14 cellular contexts compared by ENCODE assay signal in the genomic region with DNA sequence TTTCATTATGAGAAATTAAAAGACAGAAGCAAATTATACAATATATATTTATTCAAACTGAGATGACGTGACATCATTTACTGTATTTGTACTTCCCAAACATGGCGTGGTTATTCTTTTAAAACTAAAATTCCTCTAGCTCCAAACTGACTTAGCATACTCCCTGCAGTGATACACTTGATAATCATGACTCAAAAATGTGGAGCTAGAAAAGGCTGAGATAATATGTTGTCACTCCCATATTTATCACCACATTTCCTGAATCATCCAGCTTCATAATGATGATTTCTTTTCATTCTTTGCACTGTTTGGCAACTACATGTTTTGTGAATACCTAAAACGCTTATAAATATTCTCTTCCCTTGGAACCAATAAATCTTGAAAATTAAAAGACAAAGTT.
DNase-seq lines count a peak whose midpoint lies in the region; ATAC-seq and TF ChIP-seq lines count a peak whose summit lies in the region.
"Had no signal": no experiment of that assay in that cellular context is flagged by ENCODE, and none has a peak within 500 bp of the region (broad histone marks: within the 10 kb centered on the region; RNA-seq: fewer than 3 reads in every experiment).

No MANE protein-coding gene starts in this region.

- H3K36me3 ChIP-seq in BLaER1 (peaks cover 83% of the 10 kb centered on the region), fibroblast of lung (ENCODE audit: control insufficient read depth, insufficient read depth, low read length) (no peaks in the 10 kb centered on the region), skeletal muscle satellite cell (ENCODE audit: insufficient read depth, low read length) (no peaks in the 10 kb centered on the region)

- no peaks in the 10 kb centered on the region for H3K79me2 ChIP-seq in fibroblast of lung (ENCODE audit: control insufficient read depth, insufficient read depth, low read length)

- H4K20me1 ChIP-seq in BLaER1 (peaks cover 15% of the 10 kb centered on the region), fibroblast of lung (ENCODE audit: control insufficient read depth, extremely low read depth, insufficient read depth, low read length) (no peaks in the 10 kb centered on the region)

- H3K4me3 ChIP-seq in BLaER1 (no peak overlapping the region), fibroblast of lung (replicated peaks in 1 of 4; ENCODE audit: control extremely low read depth in 1 of 4, insufficient read depth in 1 of 4, low read depth in 3 of 4, low read length in 4 of 4) (no peak overlapping the region), skeletal muscle satellite cell (ENCODE audit: low read length) (no peak overlapping the region)
- H3K4me3 ChIP-seq: psoas muscle had no signal

- no peaks in the 10 kb centered on the region for H3K36me3 Mint-ChIP-seq in activated CD4-positive, alpha-beta T cell treated with anti-CD3 and anti-CD28 coated beads for 36 hours (ENCODE audit: low read depth)
- H3K36me3 Mint-ChIP-seq: naive thymus-derived CD8-positive, alpha-beta T cell had no signal

- H3K9ac ChIP-seq in BLaER1 (no peak overlapping the region), fibroblast of lung (ENCODE audit: insufficient read depth, low read length) (no peak overlapping the region), skeletal muscle satellite cell (ENCODE audit: low read depth, low read length) (peak overlapping the region; percentile 43)

- no peak overlapping the region for H2AFZ ChIP-seq in fibroblast of lung (ENCODE audit: low read length)

- H3K9me3 ChIP-seq in BLaER1 = no peaks in the 10 kb centered on the region
- no peaks in the 10 kb centered on the region for H3K9me3 ChIP-seq in fibroblast of lung (ENCODE audit: control insufficient read depth, insufficient read depth, low read depth, low read length)
- H3K9me3 ChIP-seq in skeletal muscle satellite cell (replicated peaks; ENCODE audit: low read length) = no peaks in the 10 kb centered on the region
- H3K9me3 ChIP-seq: psoas muscle had no signal

- no peak overlapping the region for H3K4me3 Mint-ChIP-seq in activated CD4-positive, alpha-beta T cell treated with anti-CD3 and anti-CD28 coated beads for 36 hours
- H3K4me3 Mint-ChIP-seq: HFFc6; naive thymus-derived CD8-positive, alpha-beta T cell had no signal

- H3K4me2 ChIP-seq in BLaER1 (peak overlapping the region; percentile 83), fibroblast of lung (ENCODE audit: extremely low read depth, insufficient read depth, low read length) (no peak overlapping the region), skeletal muscle satellite cell (ENCODE audit: low read length) (peak overlapping the region; percentile 50)

- no peak for ATAC-seq in GM19455 (IDR thresholded peaks at IDR 0.05; ENCODE audit: unreplicated experiment)
- no peak for ATAC-seq in activated CD4-positive, alpha-beta T cell treated with anti-CD3 and anti-CD28 coated beads for 36 hours
- ATAC-seq: foreskin keratinocyte; naive thymus-derived CD8-positive, alpha-beta T cell; psoas muscle had no signal

- no peaks in the 10 kb centered on the region for H3K9me3 Mint-ChIP-seq in activated CD4-positive, alpha-beta T cell treated with anti-CD3 and anti-CD28 coated beads for 36 hours (ENCODE audit: low read depth)
- H3K9me3 Mint-ChIP-seq: naive thymus-derived CD8-positive, alpha-beta T cell had no signal

- intact Hi-C loops in activated CD4-positive, alpha-beta T cell treated with anti-CD3 and anti-CD28 coated beads for 36 hours (cut with DNase I, micrococcal nuclease) = no loop called here

- H3K27me3 Mint-ChIP-seq in activated CD4-positive, alpha-beta T cell treated with anti-CD3 and anti-CD28 coated beads for 36 hours = peaks cover 8% of the 10 kb centered on the region

- DNase-seq in NCI-H226 (peak; percentile 82), fibroblast of lung (ENCODE audit: low read depth in 2 of 2) (peak in 1 of 2 donors; percentile 63)
- no peak for DNase-seq in activated CD4-positive, alpha-beta T cell treated with anti-CD3 and anti-CD28 coated beads for 36 hours
- no peak for DNase-seq in stimulated activated CD4-positive, alpha-beta T cell treated with anti-CD3 and anti-CD28 coated beads, Interleukin-1b, Interleukin-23, amount 100 ng/mL, for 48 hours
- DNase-seq: activated gamma-delta T cell; GF-D8; HFFc6; naive thymus-derived CD8-positive, alpha-beta T cell; psoas muscle; stimulated activated CD4-positive, alpha-beta T cell treated with anti-CD3 and anti-CD28 coated beads, Interleukin-15, amount 100 ng/mL, for 24 hours had no signal

- H3K27ac Mint-ChIP-seq in activated CD4-positive, alpha-beta T cell treated with anti-CD3 and anti-CD28 coated beads for 36 hours = no peak overlapping the region
- H3K27ac Mint-ChIP-seq: HFFc6; naive thymus-derived CD8-positive, alpha-beta T cell had no signal

- CTCF ChIA-PET in activated CD4-positive, alpha-beta T cell treated with anti-CD3 and anti-CD28 coated beads for 36 hours (lab: Charles Lee) = interaction anchor here (0.8 to 1.2 kb wide), 2 partner anchors 11 to 63 kb away, joined by 4 read pairs; no protein-coding TSS in a partner anchor

- peaks cover 100% of the 10 kb centered on the region for H3K4me1 ChIP-seq in BLaER1
- H3K4me1 ChIP-seq in fibroblast of lung (ENCODE audit: control insufficient read depth, extremely low read depth, insufficient read depth, low read length) = peaks cover 20% of the 10 kb centered on the region
- H3K4me1 ChIP-seq in skeletal muscle satellite cell (ENCODE audit: control insufficient read depth, insufficient read depth, low read length) = peaks cover 22% of the 10 kb centered on the region
- H3K4me1 ChIP-seq: foreskin keratinocyte, psoas muscle had no signal

- H3K27ac ChIP-seq in BLaER1 = peak overlapping the region; percentile 95
- peak overlapping the region; percentile 37 for H3K27ac ChIP-seq in fibroblast of lung (ENCODE audit: insufficient read depth, low read length)
- H3K27ac ChIP-seq: foreskin keratinocyte, psoas muscle had no signal

- H3K4me1 Mint-ChIP-seq in activated CD4-positive, alpha-beta T cell treated with anti-CD3 and anti-CD28 coated beads for 36 hours = no peaks in the 10 kb centered on the region

- POLR2A ChIA-PET in activated CD4-positive, alpha-beta T cell treated with anti-CD3 and anti-CD28 coated beads for 36 hours (lab: Charles Lee) = no interaction called here

- no peaks in the 10 kb centered on the region for H3K27me3 ChIP-seq in BLaER1
- no peaks in the 10 kb centered on the region for H3K27me3 ChIP-seq in fibroblast of lung (ENCODE audit: control insufficient read depth, insufficient read depth, low read length)
- H3K27me3 ChIP-seq in skeletal muscle satellite cell (ENCODE audit: control insufficient read depth, insufficient read depth, low read length) = no peaks in the 10 kb centered on the region
- H3K27me3 ChIP-seq: foreskin keratinocyte had no signal

- TF ChIP-seq CTCF in fibroblast of lung (conservative IDR thresholded peaks at IDR 0.05 in 1 of 2, IDR thresholded peaks at IDR 0.05 in 1 of 2; ENCODE audit: low read depth in 1 of 2, low read length in 2 of 2) = no peak
